ENCODE assay signal across 24 cellular contexts in the genomic region with DNA sequence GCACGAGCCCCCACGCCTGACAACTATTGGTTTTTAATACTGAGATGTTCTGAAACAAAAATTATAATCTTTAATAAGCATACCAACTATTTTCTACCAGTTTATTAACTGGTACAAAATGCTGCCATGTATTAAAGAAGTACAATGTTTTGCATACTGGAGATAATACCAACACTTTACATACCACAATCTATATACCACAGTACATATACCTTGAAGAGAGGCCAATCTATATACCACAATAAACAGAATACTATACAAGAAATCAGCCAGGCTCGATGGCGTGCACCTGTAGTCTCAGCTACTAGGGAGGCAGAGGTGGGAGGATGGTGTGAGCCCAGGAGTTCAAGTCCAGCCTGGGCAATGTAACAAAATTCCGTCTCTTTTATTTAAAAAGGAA. TPM values are rescaled to one million over a fixed set of nuclear protein-coding genes. Genes with fewer than 3 reads are reported as not detected.
DNase-seq lines count a peak whose midpoint lies in the region; ATAC-seq and TF ChIP-seq lines count a peak whose summit lies in the region.
"Had no signal": no experiment of that assay in that cellular context is flagged by ENCODE, and none has a peak within 500 bp of the region (broad histone marks: within the 10 kb centered on the region; RNA-seq: fewer than 3 reads in every experiment).

No MANE protein-coding gene starts in this region.

- no peak overlapping the region for H2AFZ ChIP-seq in trophoblast cell (ENCODE audit: insufficient read depth, low read length, poor library complexity)

- H3K9me3 ChIP-seq in HEK293 (ENCODE audit: control insufficient read depth, insufficient read depth, low read depth, low read length) (no peaks in the 10 kb centered on the region), trophoblast cell (ENCODE audit: insufficient read depth, low read depth, low read length) (no peaks in the 10 kb centered on the region)
- H3K9me3 ChIP-seq: A549, Caco-2 had no signal

- H3K27me3 Mint-ChIP-seq in activated CD8-positive, alpha-beta memory T cell treated with anti-CD3 and anti-CD28 coated beads, Interleukin-2, amount 10 ng/mL, durations not matched to agents 7 days and 5 days: no peaks in the 10 kb centered on the region
- H3K27me3 Mint-ChIP-seq: B cell; CD4-positive, alpha-beta T cell had no signal

- no peaks in the 10 kb centered on the region for H3K9me3 Mint-ChIP-seq in activated CD8-positive, alpha-beta memory T cell treated with anti-CD3 and anti-CD28 coated beads, Interleukin-2, amount 10 ng/mL, durations not matched to agents 7 days and 5 days (ENCODE audit: low read depth)
- H3K9me3 Mint-ChIP-seq: CD4-positive, alpha-beta T cell; CD8-positive, alpha-beta T cell had no signal

- H3K4me3 ChIP-seq in HEK293 (ENCODE audit: low read depth, low read length) (no peak overlapping the region), trophoblast cell (ENCODE audit: low read depth, low read length) (no peak overlapping the region)
- H3K4me3 ChIP-seq: A549; BLaER1 treated with 17β-estradiol and CSF1 and Interleukin-3, amounts not matched to agents 10 nM and 100 nM; GM12878 had no signal

- no peak overlapping the region for H3K18ac ChIP-seq in trophoblast cell (ENCODE audit: low read length)

- H3K14ac ChIP-seq in trophoblast cell (ENCODE audit: low read length): no peak overlapping the region

- POLR2A ChIA-PET in HEK293 (lab: Yijun Ruan, JAX): no interaction called here

- no peak overlapping the region for H4K8ac ChIP-seq in trophoblast cell (ENCODE audit: low read depth, low read length)

- no peak overlapping the region for H4K91ac ChIP-seq in trophoblast cell (ENCODE audit: low read depth, low read length)

- no peak overlapping the region for H3K9ac ChIP-seq in trophoblast cell (ENCODE audit: low read length)
- H3K9ac ChIP-seq: BLaER1 treated with 17β-estradiol and CSF1 and Interleukin-3, amounts not matched to agents 10 nM and 100 nM had no signal

- H2BK12ac ChIP-seq in trophoblast cell (ENCODE audit: low read length): no peak overlapping the region

- peaks cover 8 to 22% of the 10 kb centered on the region in 2 experiments; a peak in 2 of 3 replicates for H3K36me3 ChIP-seq in HEK293 (ENCODE audit: control insufficient read depth in 2 of 2, insufficient read depth in 1 of 2, low read length in 2 of 2)
- peaks cover 2% of the 10 kb centered on the region in 2 experiments for H3K36me3 ChIP-seq in trophoblast cell (ENCODE audit: control insufficient read depth in 1 of 2, insufficient read depth in 2 of 2, low read length in 2 of 2)

- CTCF ChIA-PET in activated CD8-positive, alpha-beta memory T cell treated with anti-CD3 and anti-CD28 coated beads, Interleukin-2, amount 10 ng/mL, durations not matched to agents 7 days and 5 days (lab: Charles Lee): no interaction called here
- CTCF ChIA-PET in HEK293 (lab: Yijun Ruan, JAX): no interaction called here

- H3K4me3 Mint-ChIP-seq in activated CD8-positive, alpha-beta memory T cell treated with anti-CD3 and anti-CD28 coated beads, Interleukin-2, amount 10 ng/mL, durations not matched to agents 7 days and 5 days: no peak overlapping the region
- H3K4me3 Mint-ChIP-seq: B cell; CD4-positive, alpha-beta T cell; CD8-positive, alpha-beta T cell had no signal

- peaks cover 12% of the 10 kb centered on the region for H3K79me2 ChIP-seq in trophoblast cell (ENCODE audit: control insufficient read depth, insufficient read depth, low read length, poor library complexity)

- peaks cover 3% of the 10 kb centered on the region; the same call in 1 of the 2 replicates for H3K4me1 ChIP-seq in HEK293 (ENCODE audit: control insufficient read depth, insufficient read depth, low read length)
- H3K4me1 ChIP-seq in trophoblast cell (ENCODE audit: control insufficient read depth in 1 of 2, insufficient read depth in 2 of 2, low read length in 2 of 2): no peaks in the 10 kb centered on the region
- H3K4me1 ChIP-seq: Caco-2 had no signal

- H3K4me1 Mint-ChIP-seq in activated CD8-positive, alpha-beta memory T cell treated with anti-CD3 and anti-CD28 coated beads, Interleukin-2, amount 10 ng/mL, durations not matched to agents 7 days and 5 days: peaks cover 9% of the 10 kb centered on the region

- peaks cover 32% of the 10 kb centered on the region for H3K36me3 Mint-ChIP-seq in activated CD8-positive, alpha-beta memory T cell treated with anti-CD3 and anti-CD28 coated beads, Interleukin-2, amount 10 ng/mL, durations not matched to agents 7 days and 5 days

- ATAC-seq in activated CD8-positive, alpha-beta memory T cell treated with anti-CD3 and anti-CD28 coated beads, Interleukin-2, amount 10 ng/mL, durations not matched to agents 7 days and 5 days: no peak
- ATAC-seq in HG03039 (IDR thresholded peaks at IDR 0.05; ENCODE audit: unreplicated experiment): no peak
- ATAC-seq: CD8-positive, alpha-beta T cell; GM12878 had no signal

- TF ChIP-seq CTCF in HEK293 (tag by site-specific recombination; IDR thresholded peaks at IDR 0.05) (no peak), VCaP (conservative IDR thresholded peaks at IDR 0.05) (no peak)

- no peaks in the 10 kb centered on the region for H3K79me1 ChIP-seq in trophoblast cell (ENCODE audit: low read length)

- peak overlapping the region; percentile 79 for H3K4ac ChIP-seq in trophoblast cell (ENCODE audit: low read depth, low read length)

- H2BK5ac ChIP-seq in trophoblast cell (ENCODE audit: low read depth, low read length, poor library complexity): no peak overlapping the region

- no peak overlapping the region for H4K12ac ChIP-seq in trophoblast cell (ENCODE audit: low read depth, low read length)

- H3K27ac ChIP-seq in HEK293 (ENCODE audit: extremely low read depth, low read depth, low read length): peak overlapping the region; percentile 17; the same call in 1 of the 2 replicates
- H3K27ac ChIP-seq in VCaP: peak overlapping the region; percentile 20; the same call in 1 of the 2 replicates
- H3K27ac ChIP-seq in trophoblast cell (ENCODE audit: low read depth, low read length): no peak overlapping the region
- H3K27ac ChIP-seq: 22Rv1; A549; BLaER1 treated with 17β-estradiol and CSF1 and Interleukin-3, amounts not matched to agents 10 nM and 100 nM; C4-2B had no signal

- peak; percentile 15 for DNase-seq in activated CD8-positive, alpha-beta memory T cell treated with anti-CD3 and anti-CD28 coated beads for 24 hours
- no peak for DNase-seq in activated CD8-positive, alpha-beta memory T cell treated with anti-CD3 and anti-CD28 coated beads, Interleukin-2, amount 10 ng/mL, durations not matched to agents 7 days and 5 days
- no peak for DNase-seq in trophoblast cell
- DNase-seq in anterior cingulate cortex (lab: John Stamatoyannopoulos, UW): no peak
- DNase-seq: AML-193; Caco-2; Calu3; CD4-positive, alpha-beta T cell; CD8-positive, alpha-beta T cell; DMS153; DMS53; DMS79; DND-41; EL; GDM1 had no signal

- no peak overlapping the region for H3K23ac ChIP-seq in trophoblast cell (ENCODE audit: low read length)

- no peak overlapping the region for H3K27ac Mint-ChIP-seq in activated CD8-positive, alpha-beta memory T cell treated with anti-CD3 and anti-CD28 coated beads, Interleukin-2, amount 10 ng/mL, durations not matched to agents 7 days and 5 days
- H3K27ac Mint-ChIP-seq: CD4-positive, alpha-beta T cell; CD8-positive, alpha-beta T cell had no signal

- H3K4me2 ChIP-seq in trophoblast cell (ENCODE audit: low read length): no peak overlapping the region
- H3K4me2 ChIP-seq: A549; BLaER1 treated with 17β-estradiol and CSF1 and Interleukin-3, amounts not matched to agents 10 nM and 100 nM had no signal

- H2AK5ac ChIP-seq in trophoblast cell (ENCODE audit: low read length): no peak overlapping the region

- H3K27me3 ChIP-seq in trophoblast cell (ENCODE audit: insufficient read depth, low read length): no peaks in the 10 kb centered on the region
- H3K27me3 ChIP-seq: BLaER1 treated with 17β-estradiol and CSF1 and Interleukin-3, amounts not matched to agents 10 nM and 100 nM had no signal

- H2BK120ac ChIP-seq in trophoblast cell (ENCODE audit: insufficient read depth, low read length, poor library complexity): no peak overlapping the region

- WGBS in trophoblast cell (ENCODE audit: extremely low coverage, insufficient coverage, insufficient read length): no CpG with 5 or more reads among the region's 5 CpGs

TF ChIP-seq in HEK293, 187 proteins besides CTCF, POLR2A, EP300 and RAD21:
- TF ChIP-seq ZNF830 (tag by site-specific recombination; IDR thresholded peaks at IDR 0.05; ENCODE audit: low read depth) (no peak), ZNF211 (tag by site-specific recombination; IDR thresholded peaks at IDR 0.05; ENCODE audit: low read depth) (peak; percentile 100)

RNA-seq across cellular contexts. Expression of a gene that starts 9.9 kb away (rescaled TPM):
- total RNA-seq in activated CD8-positive, alpha-beta memory T cell treated with anti-CD3 and anti-CD28 coated beads, Interleukin-2, amount 10 ng/mL, durations not matched to agents 7 days and 5 days: 10 to 100 TPM; 46.1 to 51.6 TPM
- 22.0 and 22.6 TPM in 2 replicates for polyA plus RNA-seq in trophoblast cell (2013)
